ENCODE assay signal across 16 cellular contexts in the genomic region with DNA sequence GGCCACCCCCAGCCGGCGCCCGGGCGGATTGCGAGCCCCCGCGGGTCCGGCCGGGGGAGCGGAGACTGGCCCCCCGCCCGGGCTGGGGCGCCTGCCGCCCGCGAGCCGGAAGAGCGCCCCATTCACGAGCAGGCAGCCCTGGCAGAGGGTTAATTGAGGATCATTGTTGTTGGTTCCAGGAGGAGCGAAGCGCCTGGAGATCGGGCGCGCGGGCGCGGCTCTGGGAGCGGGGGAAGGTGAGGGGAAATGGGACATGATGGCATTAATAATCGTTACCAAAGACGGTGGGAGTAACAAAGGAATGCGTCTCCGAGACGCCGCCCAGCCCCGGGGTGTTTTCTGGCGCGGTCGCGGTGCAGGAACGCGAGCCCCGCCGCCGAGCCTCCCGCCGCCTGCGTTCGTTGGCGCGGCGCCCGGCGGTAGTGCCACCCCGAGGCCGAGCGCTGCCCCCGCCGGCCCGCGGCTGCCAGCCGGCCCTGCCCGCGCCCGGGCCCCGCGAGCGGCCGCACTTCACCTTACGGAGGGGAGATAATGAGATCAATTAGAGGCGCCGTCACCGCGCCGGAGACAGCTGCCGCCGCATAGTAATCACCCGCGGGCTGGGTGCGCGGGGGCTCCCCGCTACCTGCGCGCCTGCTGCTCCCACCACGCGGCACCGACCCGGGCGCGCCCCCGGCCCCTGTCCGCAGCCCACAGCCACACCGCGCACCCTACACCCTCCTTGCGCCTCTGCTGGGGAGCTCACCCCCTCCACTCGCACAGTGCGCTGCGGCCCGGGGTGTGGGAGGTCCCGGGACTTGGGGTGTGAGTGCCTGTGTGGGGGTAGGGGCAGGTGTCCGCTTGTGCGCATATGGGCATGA. TPM values are rescaled to one million over a fixed set of nuclear protein-coding genes. Genes with fewer than 3 reads are reported as not detected.
DNase-seq lines count a peak whose midpoint lies in the region; ATAC-seq and TF ChIP-seq lines count a peak whose summit lies in the region.
"Had no signal": no experiment of that assay in that cellular context is flagged by ENCODE, and none has a peak within 500 bp of the region (broad histone marks: within the 10 kb centered on the region; RNA-seq: fewer than 3 reads in every experiment).

No MANE protein-coding gene starts in this region.

- WGBS in testis, 2 donors, result 1 to 2% methylated on average over 15 to 100 of the region's 101 CpGs

- no peak for ATAC-seq in GM18519 (IDR thresholded peaks at IDR 0.05; ENCODE audit: low FRiP score, unreplicated experiment)

- no peak overlapping the region for H3K4me3 ChIP-seq in testis
- H3K4me3 ChIP-seq: ascending aorta had no signal

- no peaks in the 10 kb centered on the region for H3K9me3 ChIP-seq in testis
- H3K9me3 ChIP-seq: ascending aorta had no signal

- H3K36me3 ChIP-seq in testis (ENCODE audit: low read depth, missing control alignments), result no peaks in the 10 kb centered on the region
- H3K36me3 ChIP-seq: ascending aorta had no signal

- H3K27me3 ChIP-seq in testis, result no peaks in the 10 kb centered on the region

- DNase-seq in DMS 273 (lab: John Stamatoyannopoulos, UW; ENCODE audit: unreplicated experiment) (peak; percentile 72), DMS 273 treated with DMSO at 0.1 percent for 48 hours (lab: John Stamatoyannopoulos, UW) (no peak), astrocyte of the hippocampus (ENCODE audit: low read depth, low spot score) (peak; percentile 36), left kidney (ENCODE audit: low read depth, low spot score) (peak; percentile 62), testis (peak; percentile 20), NCI-H1048 (lab: John Stamatoyannopoulos, UW) (no peak)
- DNase-seq in stimulated activated naive CD4-positive, alpha-beta T cell treated with Interleukin-2 at 50 U/mL for 16 hours (lab: John Stamatoyannopoulos, UW), result no peak
- DNase-seq: activated CD8-positive, alpha-beta memory T cell treated with anti-CD3 and anti-CD28 coated beads for 24 hours; foreskin melanocyte; GDM1; naive B cell; NCI-H2029 treated with DMSO at 0.1 percent for 48 hours had no signal

- intact Hi-C loops in testis (cut with DNase I; ENCODE audit: low total_unique reads), result no loop called here

- no peaks in the 10 kb centered on the region for H3K4me1 ChIP-seq in testis
- H3K4me1 ChIP-seq: ascending aorta had no signal

- no peak overlapping the region for H3K27ac ChIP-seq in testis
- H3K27ac ChIP-seq: 22Rv1, ascending aorta had no signal

- no peak for TF ChIP-seq CTCF in testis (IDR thresholded peaks at IDR 0.05)

- no peak for TF ChIP-seq POLR2A in testis (IDR thresholded peaks at IDR 0.05)

RNA-seq across cellular contexts. Expression of gene ZNF536, which starts 2.8 kb away (rescaled TPM):
- total RNA-seq in testis, result 10 to 100 TPM; 35.1 to 57.6 TPM
- polyA plus RNA-seq in testis (ENCODE audit: insufficient read depth, low read depth, low replicate concordance), result 6.6 TPM
- total RNA-seq: ascending aorta, HT1080 had no signal

Comparison
In these comparisons a context has a peak if more than half of its experiments do, and no peak if none do; other contexts are left out.
1. DNase-seq: peak in DMS 273 (single experiment), astrocyte of the hippocampus (single experiment), left kidney (single experiment) and testis (single experiment); none in DMS 273 treated with DMSO at 0.1 percent for 48 hours (single experiment), NCI-H1048 (single experiment) and stimulated activated naive CD4-positive, alpha-beta T cell treated with Interleukin-2 at 50 U/mL for 16 hours (single experiment).